ENCODE assay signal across 23 cellular contexts in genomic region chr12:112172556-112173324, GRCh38.
"Had no signal": no experiment of that assay in that cellular context is flagged by ENCODE, and none has a peak within 500 bp of the region (broad histone marks: within the 10 kb centered on the region; RNA-seq: fewer than 3 reads in every experiment).

No MANE protein-coding gene starts in this region.

- H3K27me3 ChIP-seq: breast epithelium, colonic mucosa, gastrocnemius medialis, hepatocyte, vagina had no signal

- H3K9me3 ChIP-seq: breast epithelium, colonic mucosa, gastrocnemius medialis, vagina had no signal

- H3K4me3 Mint-ChIP-seq: activated CD4-positive, alpha-beta memory T cell treated with anti-CD3 and anti-CD28 coated beads, Interleukin-2, amount 10 ng/mL, durations not matched to agents 7 days and 5 days; activated CD4-positive, alpha-beta T cell treated with anti-CD3 and anti-CD28 coated beads, Interleukin-2, amount 10 ng/mL, durations not matched to agents 24 days and 14 days; activated T-cell treated with anti-CD3 and anti-CD28 coated beads, Interleukin-2, amount 50 U/mL, for 4 hours; activated T-helper 17 cell treated with anti-CD3 and anti-CD28 coated beads, Interleukin-2, amount 50 U/mL, for 72 hours; effector memory CD8-positive, alpha-beta T cell; naive thymus-derived CD4-positive, alpha-beta T cell; stimulated activated effector memory CD8-positive, alpha-beta T cell treated with anti-CD3 and anti-CD28 coated beads, Interleukin-12 subunit alpha, Interleukin-12 subunit beta, amount 100 ng/mL, for 72 hours; stimulated activated naive CD8-positive, alpha-beta T cell treated with anti-CD3 and anti-CD28 coated beads, Interleukin-15, amount 100 ng/mL, for 72 hours; type B pancreatic cell had no signal

- H3K4me3 ChIP-seq: breast epithelium, colonic mucosa, gastrocnemius medialis, hepatocyte, vagina had no signal

- H3K27ac Mint-ChIP-seq: activated CD4-positive, alpha-beta memory T cell treated with anti-CD3 and anti-CD28 coated beads, Interleukin-2, amount 10 ng/mL, durations not matched to agents 7 days and 5 days; activated CD4-positive, alpha-beta T cell treated with anti-CD3 and anti-CD28 coated beads, Interleukin-2, amount 10 ng/mL, durations not matched to agents 24 days and 14 days; activated T-helper 17 cell treated with anti-CD3 and anti-CD28 coated beads, Interleukin-2, amount 50 U/mL, for 72 hours; stimulated activated effector memory CD8-positive, alpha-beta T cell treated with anti-CD3 and anti-CD28 coated beads, Interleukin-12 subunit alpha, Interleukin-12 subunit beta, amount 100 ng/mL, for 72 hours; type B pancreatic cell had no signal

- H3K27me3 Mint-ChIP-seq: activated CD4-positive, alpha-beta memory T cell treated with anti-CD3 and anti-CD28 coated beads, Interleukin-2, amount 10 ng/mL, durations not matched to agents 7 days and 5 days; activated CD4-positive, alpha-beta T cell treated with anti-CD3 and anti-CD28 coated beads, Interleukin-2, amount 10 ng/mL, durations not matched to agents 24 days and 14 days; activated T-helper 17 cell treated with anti-CD3 and anti-CD28 coated beads, Interleukin-2, amount 50 U/mL, for 72 hours; effector memory CD8-positive, alpha-beta T cell; naive thymus-derived CD4-positive, alpha-beta T cell; stimulated activated naive CD8-positive, alpha-beta T cell treated with anti-CD3 and anti-CD28 coated beads, Interleukin-15, amount 100 ng/mL, for 72 hours; type B pancreatic cell had no signal

- H3K27ac ChIP-seq: breast epithelium, colonic mucosa, gastrocnemius medialis, hepatocyte, vagina had no signal

- DNase-seq: activated CD4-positive, alpha-beta memory T cell treated with anti-CD3 and anti-CD28 coated beads, Interleukin-2, amount 10 ng/mL, durations not matched to agents 7 days and 5 days; activated CD4-positive, alpha-beta T cell treated with anti-CD3 and anti-CD28 coated beads, Interleukin-2, amount 10 ng/mL, durations not matched to agents 24 days and 14 days; activated CD4-positive, CD25-positive, alpha-beta regulatory T cell treated with anti-CD3 and anti-CD28 coated beads, Interleukin-2, amount 50 U/mL, for 72 hours; activated T-cell treated with anti-CD3 and anti-CD28 coated beads, Interleukin-2, amount 50 U/mL, for 4 hours; colonic mucosa; effector memory CD8-positive, alpha-beta T cell; erythroblast; gastrocnemius medialis; glutamatergic neuron; left cardiac atrium; midbrain; naive thymus-derived CD4-positive, alpha-beta T cell; stimulated activated CD4-positive, alpha-beta T cell treated with anti-CD3 and anti-CD28 coated beads, Interleukin-2, amount 100 ng/mL, for 48 hours; stimulated activated naive CD8-positive, alpha-beta T cell treated with anti-CD3 and anti-CD28 coated beads, Interleukin-15, amount 100 ng/mL, for 72 hours; substantia nigra had no signal

- ATAC-seq: activated naive CD4-positive, alpha-beta T cell treated with anti-CD3 and anti-CD28 coated beads, Interleukin-2, amount 50 U/mL, for 72 hours; activated T-cell treated with anti-CD3 and anti-CD28 coated beads, Interleukin-2, amount 50 U/mL, for 4 hours; activated T-helper 17 cell treated with anti-CD3 and anti-CD28 coated beads, Interleukin-2, amount 50 U/mL, for 72 hours; effector memory CD8-positive, alpha-beta T cell; gastrocnemius medialis; left cardiac atrium; naive thymus-derived CD4-positive, alpha-beta T cell; right cardiac atrium; stimulated activated effector memory CD8-positive, alpha-beta T cell treated with anti-CD3 and anti-CD28 coated beads, Interleukin-12 subunit alpha, Interleukin-12 subunit beta, amount 100 ng/mL, for 72 hours; stimulated activated naive CD8-positive, alpha-beta T cell treated with anti-CD3 and anti-CD28 coated beads, Interleukin-15, amount 100 ng/mL, for 72 hours had no signal

- H3K4me1 ChIP-seq: breast epithelium, colonic mucosa, gastrocnemius medialis, vagina had no signal

- H3K9me3 Mint-ChIP-seq: activated CD4-positive, alpha-beta memory T cell treated with anti-CD3 and anti-CD28 coated beads, Interleukin-2, amount 10 ng/mL, durations not matched to agents 7 days and 5 days; activated CD4-positive, alpha-beta T cell treated with anti-CD3 and anti-CD28 coated beads, Interleukin-2, amount 10 ng/mL, durations not matched to agents 24 days and 14 days; activated naive CD4-positive, alpha-beta T cell treated with anti-CD3 and anti-CD28 coated beads, Interleukin-2, amount 50 U/mL, for 72 hours; activated T-cell treated with anti-CD3 and anti-CD28 coated beads, Interleukin-2, amount 50 U/mL, for 4 hours; activated T-helper 17 cell treated with anti-CD3 and anti-CD28 coated beads, Interleukin-2, amount 50 U/mL, for 72 hours; effector memory CD8-positive, alpha-beta T cell; naive thymus-derived CD4-positive, alpha-beta T cell; stimulated activated effector memory CD8-positive, alpha-beta T cell treated with anti-CD3 and anti-CD28 coated beads, Interleukin-12 subunit alpha, Interleukin-12 subunit beta, amount 100 ng/mL, for 72 hours; stimulated activated naive CD8-positive, alpha-beta T cell treated with anti-CD3 and anti-CD28 coated beads, Interleukin-15, amount 100 ng/mL, for 72 hours; type B pancreatic cell had no signal
